ENCODE assay signal across 16 cellular contexts in genomic region chr5:116583085-116583766, GRCh38. TPM values are rescaled to one million over a fixed set of nuclear protein-coding genes. Genes with fewer than 3 reads are reported as not detected.
A peak's percentile ranks its signal among the peaks of the same experiment; 100 is the strongest.
DNase-seq lines count a peak whose midpoint lies in the region; ATAC-seq, FAIRE-seq and TF ChIP-seq lines count a peak whose summit lies in the region.
"Had no signal": no experiment of that assay in that cellular context is flagged by ENCODE, and none has a peak within 500 bp of the region (broad histone marks: within the 10 kb centered on the region; RNA-seq: fewer than 3 reads in every experiment).

No MANE protein-coding gene starts in this region.

- H3K4me3 ChIP-seq in bronchial epithelial cell (ENCODE audit: low read depth, low read length) (no peak overlapping the region), thyroid gland (replicated peaks in 1 of 3) (no peak overlapping the region), left lung (no peak overlapping the region)
- H3K4me3 ChIP-seq: heart left ventricle, K562, ovary had no signal

- ATAC-seq in GM18861 (IDR thresholded peaks at IDR 0.05; ENCODE audit: unreplicated experiment) = peak; percentile 44
- ATAC-seq in HG02884 (IDR thresholded peaks at IDR 0.05; ENCODE audit: unreplicated experiment) = peak; percentile 66
- ATAC-seq in HG03457 (IDR thresholded peaks at IDR 0.05; ENCODE audit: unreplicated experiment) = no peak
- no peak for ATAC-seq in left lung
- ATAC-seq: heart left ventricle, K562 had no signal

- no peaks in the 10 kb centered on the region for H3K27me3 ChIP-seq in bronchial epithelial cell (ENCODE audit: control insufficient read depth, insufficient read depth, low read length)
- H3K27me3 ChIP-seq in thyroid gland = no peaks in the 10 kb centered on the region
- H3K27me3 ChIP-seq in left lung = peaks cover 0 to 2% of the 10 kb centered on the region in 2 donors
- H3K27me3 ChIP-seq: heart left ventricle, ovary had no signal

- TF ChIP-seq POLR2A in thyroid gland (IDR thresholded peaks at IDR 0.05) = no peak

- H3K36me3 ChIP-seq in bronchial epithelial cell (ENCODE audit: control insufficient read depth, insufficient read depth, low read length) = no peaks in the 10 kb centered on the region
- H3K36me3 ChIP-seq in thyroid gland = no peaks in the 10 kb centered on the region
- no peaks in the 10 kb centered on the region for H3K36me3 ChIP-seq in left lung
- H3K36me3 ChIP-seq: brain microvascular endothelial cell, heart left ventricle, ovary had no signal

- no peaks in the 10 kb centered on the region for H3K4me1 ChIP-seq in thyroid gland
- H3K4me1 ChIP-seq in left lung = no peaks in the 10 kb centered on the region

- H3K9me3 ChIP-seq in thyroid gland (no peaks in the 10 kb centered on the region), left lung (no peaks in the 10 kb centered on the region)
- H3K9me3 ChIP-seq: heart left ventricle, ovary had no signal

- DNase-seq in bronchial epithelial cell (ENCODE audit: low read depth) (peak; percentile 92), kidney tubule cell (ENCODE audit: low spot score) (peak; percentile 64), thyroid gland (no peak), left lung (no peak), D721Med (ENCODE audit: insufficient read length, low spot score) (no peak)
- DNase-seq: activated CD4-positive, alpha-beta T cell treated with anti-CD3 and anti-CD28 coated beads for 4 hours; brain microvascular endothelial cell; DMS 273 treated with DMSO at 0.1 percent for 48 hours; heart left ventricle; NCI-H1092 treated with DMSO at 0.1 percent for 48 hours; ovary; T-helper 9 cell had no signal

- intact Hi-C loops in thyroid gland (cut with DNase I) = no loop called here
- intact Hi-C loops in left lung (cut with DNase I) = no loop called here

- TF ChIP-seq CTCF in bronchial epithelial cell (IDR thresholded peaks at IDR 0.05; ENCODE audit: insufficient read depth, low read length, severe bottlenecking) (no peak), thyroid gland (IDR thresholded peaks at IDR 0.05) (no peak), left lung (IDR thresholded peaks at IDR 0.05) (no peak), D721Med (IDR thresholded peaks at IDR 0.05; ENCODE audit: insufficient read depth, missing control alignments) (no peak)

- FAIRE-seq in bronchial epithelial cell (lab: Jason Lieb, UNC) (no peak), D721Med (lab: Jason Lieb, UNC) (no peak)
- FAIRE-seq: K562 had no signal

- no peak overlapping the region for H3K27ac ChIP-seq in thyroid gland
- no peak overlapping the region for H3K27ac ChIP-seq in left lung
- H3K27ac ChIP-seq: brain microvascular endothelial cell had no signal

RNA-seq across cellular contexts. Expression of gene SEMA6A, which starts 8.6 kb away (rescaled TPM):
- 0.53 and 0.64 TPM in 2 replicates for total RNA-seq in bronchial epithelial cell
- total RNA-seq in thyroid gland = 10 to 100 TPM; 27.6 to 37.9 (median 30.4) TPM
- total RNA-seq in left lung = 10 to 100 TPM; 15.3 to 24.8 TPM

Comparison
In these comparisons a context has a peak if more than half of its experiments do, and no peak if none do; other contexts are left out.
1. ATAC-seq: peak in GM18861 (single experiment) and HG02884 (single experiment); none in HG03457 (single experiment) and left lung (single experiment).
2. DNase-seq: peak in bronchial epithelial cell (single experiment) and kidney tubule cell (single experiment); none in thyroid gland (0 of 2), left lung (0 of 2) and D721Med (single experiment).